ENCODE assay signal across 17 cellular contexts in the genomic region with DNA sequence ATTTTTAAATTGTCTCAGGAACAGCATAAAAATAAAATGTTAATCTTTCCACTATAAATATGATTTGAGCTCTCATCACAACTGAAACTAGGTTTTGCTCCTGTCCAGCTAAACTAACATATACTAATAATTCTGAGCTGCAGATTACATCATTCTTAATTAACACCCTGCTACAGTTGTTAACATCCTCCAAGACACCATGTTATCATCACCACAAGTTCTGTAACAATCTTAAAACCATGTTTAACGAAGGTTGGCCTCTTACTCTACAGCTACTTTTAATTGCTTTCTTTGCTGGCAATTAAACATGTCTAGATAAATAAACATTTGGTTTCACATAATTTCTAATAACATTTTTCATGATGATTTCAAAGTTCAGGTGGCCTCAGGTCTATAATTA.
DNase-seq lines count a peak whose midpoint lies in the region; ATAC-seq, FAIRE-seq and TF ChIP-seq lines count a peak whose summit lies in the region.
"Had no signal": no experiment of that assay in that cellular context is flagged by ENCODE, and none has a peak within 500 bp of the region (broad histone marks: within the 10 kb centered on the region; RNA-seq: fewer than 3 reads in every experiment).

No MANE protein-coding gene starts in this region.

- no peaks in the 10 kb centered on the region for H3K27me3 Mint-ChIP-seq in natural killer cell (ENCODE audit: low read depth in 2 of 2)
- H3K27me3 Mint-ChIP-seq in natural killer cell treated with Interleukin-12 subunit alpha and Interleukin-12 subunit beta and Interleukin-15 and Interleukin-18, amount 100 ng/mL, for 72 hours = no peaks in the 10 kb centered on the region
- H3K27me3 Mint-ChIP-seq: B cell; CD4-positive, CD25-positive, alpha-beta regulatory T cell had no signal

- ATAC-seq in natural killer cell = peak in 2 of 3 donors; percentile 66 to 70
- ATAC-seq in natural killer cell treated with Interleukin-12 subunit alpha and Interleukin-12 subunit beta and Interleukin-15 and Interleukin-18, amount 100 ng/mL, for 72 hours = no peak
- ATAC-seq: CD8-positive, alpha-beta T cell had no signal

- TF ChIP-seq CTCF in natural killer cell (IDR thresholded peaks at IDR 0.05) (no peak), GM13976 (IDR thresholded peaks at IDR 0.05; ENCODE audit: borderline replicate concordance, control extremely low read depth, extremely low read depth, insufficient read depth, missing control alignments) (no peak)

- intact Hi-C loops in natural killer cell (cut with micrococcal nuclease) = no loop called here

- no peak overlapping the region for H3K4me3 ChIP-seq in HAP-1
- H3K4me3 ChIP-seq: BLaER1 had no signal

- no peaks in the 10 kb centered on the region for H3K27me3 ChIP-seq in HAP-1 (ENCODE audit: low read depth)
- H3K27me3 ChIP-seq: BLaER1 had no signal

- no peaks in the 10 kb centered on the region for H3K36me3 ChIP-seq in HAP-1 (replicated peaks)

- in situ Hi-C loops in GM13976 (cut with MboI; ENCODE audit: low sequenced_read_pairs, unreplicated experiment) = loop anchor here (25.0 kb wide), 1 partner anchor 357 kb away; no protein-coding TSS in a partner anchor
- in situ Hi-C loops in HAP-1 (cut with MboI; ENCODE audit: low sequenced_read_pairs) = loop anchor here (10.0 kb wide), 1 partner anchor 354 kb away; no protein-coding TSS in a partner anchor

- H3K4me3 Mint-ChIP-seq in natural killer cell = no peak overlapping the region
- no peak overlapping the region for H3K4me3 Mint-ChIP-seq in natural killer cell treated with Interleukin-12 subunit alpha and Interleukin-12 subunit beta and Interleukin-15 and Interleukin-18, amount 100 ng/mL, for 72 hours
- H3K4me3 Mint-ChIP-seq: B cell; CD4-positive, CD25-positive, alpha-beta regulatory T cell; CD8-positive, alpha-beta T cell had no signal

- H3K9me3 ChIP-seq in HAP-1 = no peaks in the 10 kb centered on the region
- H3K9me3 ChIP-seq: Caco-2 had no signal

- peak; percentile 41 for FAIRE-seq in islet of Langerhans (lab: Jason Lieb, UNC)
- FAIRE-seq: GM18507, H1 had no signal

- H3K4me1 ChIP-seq in HAP-1 = no peaks in the 10 kb centered on the region

- DNase-seq in natural killer cell = no peak
- DNase-seq in natural killer cell treated with Interleukin-12 subunit alpha and Interleukin-12 subunit beta and Interleukin-15 and Interleukin-18, amount 100 ng/mL, for 72 hours (ENCODE audit: low spot score) = no peak
- DNase-seq in NCI-H69 (lab: John Stamatoyannopoulos, UW) = peak; percentile 72
- no peak for DNase-seq in GM13976 (ENCODE audit: low spot score)
- DNase-seq in NCI-H82 (lab: John Stamatoyannopoulos, UW) = no peak
- DNase-seq in HAP-1 (ENCODE audit: low spot score in 2 of 2) = no peak
- DNase-seq: Caco-2; CD4-positive, CD25-positive, alpha-beta regulatory T cell; CD8-positive, alpha-beta T cell; DMS153; DND-41; H7 had no signal

- H3K9me3 Mint-ChIP-seq in natural killer cell = peaks cover 0 to 3% of the 10 kb centered on the region in 2 donors
- no peaks in the 10 kb centered on the region for H3K9me3 Mint-ChIP-seq in natural killer cell treated with Interleukin-12 subunit alpha and Interleukin-12 subunit beta and Interleukin-15 and Interleukin-18, amount 100 ng/mL, for 72 hours

- peak overlapping the region; percentile 45 to 50 for H3K27ac Mint-ChIP-seq in natural killer cell
- H3K27ac Mint-ChIP-seq in natural killer cell treated with Interleukin-12 subunit alpha and Interleukin-12 subunit beta and Interleukin-15 and Interleukin-18, amount 100 ng/mL, for 72 hours = no peak overlapping the region
- H3K27ac Mint-ChIP-seq: B cell; CD4-positive, CD25-positive, alpha-beta regulatory T cell; CD8-positive, alpha-beta T cell had no signal

- peaks cover 40 to 41% of the 10 kb centered on the region in 2 donors for H3K4me1 Mint-ChIP-seq in natural killer cell
- H3K4me1 Mint-ChIP-seq in natural killer cell treated with Interleukin-12 subunit alpha and Interleukin-12 subunit beta and Interleukin-15 and Interleukin-18, amount 100 ng/mL, for 72 hours (ENCODE audit: low read depth in 2 of 2) = peaks cover 20 to 21% of the 10 kb centered on the region in 2 donors

- no peaks in the 10 kb centered on the region for H3K36me3 Mint-ChIP-seq in natural killer cell
- peaks cover 6% of the 10 kb centered on the region for H3K36me3 Mint-ChIP-seq in natural killer cell treated with Interleukin-12 subunit alpha and Interleukin-12 subunit beta and Interleukin-15 and Interleukin-18, amount 100 ng/mL, for 72 hours

Comparison
In these comparisons a context has a peak if more than half of its experiments do, and no peak if none do; other contexts are left out.
1. ATAC-seq: peak in natural killer cell (2 of 3); none in natural killer cell treated with Interleukin-12 subunit alpha and Interleukin-12 subunit beta and Interleukin-15 and Interleukin-18, amount 100 ng/mL, for 72 hours (0 of 2).
2. H3K27ac Mint-ChIP-seq: peak in natural killer cell (2 of 2); none in natural killer cell treated with Interleukin-12 subunit alpha and Interleukin-12 subunit beta and Interleukin-15 and Interleukin-18, amount 100 ng/mL, for 72 hours (0 of 2).